18 cellular contexts compared by ENCODE assay signal in genomic region chr3:150870406-150870805, GRCh38. TPM values are rescaled to one million over a fixed set of nuclear protein-coding genes. Genes with fewer than 3 reads are reported as not detected.
DNase-seq lines count a peak whose midpoint lies in the region; ATAC-seq and TF ChIP-seq lines count a peak whose summit lies in the region.
"Had no signal": no experiment of that assay in that cellular context is flagged by ENCODE, and none has a peak within 500 bp of the region (broad histone marks: within the 10 kb centered on the region; RNA-seq: fewer than 3 reads in every experiment).

No MANE protein-coding gene starts in this region.

- H3K27me3 ChIP-seq in kidney epithelial cell (ENCODE audit: control insufficient read depth, insufficient read depth, low read length): no peaks in the 10 kb centered on the region
- H3K27me3 ChIP-seq in thyroid gland: no peaks in the 10 kb centered on the region
- H3K27me3 ChIP-seq: dorsolateral prefrontal cortex had no signal

- ATAC-seq in GM18502 (IDR thresholded peaks at IDR 0.05; ENCODE audit: poor library complexity, unreplicated experiment): no peak
- ATAC-seq: activated CD4-positive, CD25-positive, alpha-beta regulatory T cell treated with anti-CD3 and anti-CD28 coated beads, Interleukin-2, amount 50 U/mL, for 24 hours; natural killer cell had no signal

- H3K36me3 ChIP-seq in kidney epithelial cell (ENCODE audit: control insufficient read depth, insufficient read depth, low read length): no peaks in the 10 kb centered on the region
- H3K36me3 ChIP-seq in thyroid gland: no peaks in the 10 kb centered on the region

- no peak overlapping the region for H3K4me3 ChIP-seq in astrocyte of the spinal cord (ENCODE audit: low read depth, low read length)
- H3K4me3 ChIP-seq in kidney epithelial cell (ENCODE audit: low read depth, low read length): no peak overlapping the region
- no peak overlapping the region for H3K4me3 ChIP-seq in thyroid gland (replicated peaks in 1 of 3)
- H3K4me3 ChIP-seq: dorsolateral prefrontal cortex had no signal

- H3K9me3 ChIP-seq in thyroid gland: no peaks in the 10 kb centered on the region

- intact Hi-C loops in thyroid gland (cut with DNase I): no loop called here

- no peak for TF ChIP-seq POLR2A in thyroid gland (IDR thresholded peaks at IDR 0.05)

- TF ChIP-seq CTCF in astrocyte of the spinal cord (IDR thresholded peaks at IDR 0.05; ENCODE audit: low read depth, low read length): no peak
- no peak for TF ChIP-seq CTCF in kidney epithelial cell (IDR thresholded peaks at IDR 0.05; ENCODE audit: insufficient read depth, low read length, poor library complexity, severe bottlenecking)
- no peak for TF ChIP-seq CTCF in thyroid gland (IDR thresholded peaks at IDR 0.05)

- DNase-seq in HCEC 1CT: peak; percentile 49
- peak; percentile 15 for DNase-seq in astrocyte of the spinal cord (ENCODE audit: low read depth, low spot score)
- DNase-seq in kidney epithelial cell (ENCODE audit: low read depth): peak; percentile 41
- DNase-seq in thyroid gland: peak in 1 of 2 donors; percentile 9
- no peak for DNase-seq in medulla oblongata (ENCODE audit: extremely low spot score)
- no peak for DNase-seq in CD1c-positive myeloid dendritic cell (ENCODE audit: extremely low spot score)
- DNase-seq: activated effector memory CD4-positive, alpha-beta T cell treated with Interleukin-2 at 50 U/mL for 16 hours; aorta; dorsolateral prefrontal cortex; natural killer cell; NCI-H1417; Right ventricle myocardium superior had no signal

- H3K4me1 ChIP-seq in thyroid gland: peaks cover 0 to 24% of the 10 kb centered on the region in 2 donors

- peak overlapping the region; percentile 27 to 46 (median 36) for H3K27ac ChIP-seq in thyroid gland
- H3K27ac ChIP-seq: C4-2B, dorsolateral prefrontal cortex had no signal

- 34 to 39% methylated on average over 3 of the region's 3 CpGs for WGBS in thyroid gland, 2 donors

- in situ Hi-C loops in astrocyte of the spinal cord (cut with HindIII; ENCODE audit: low sequenced_read_pairs): no loop called here

RNA-seq across cellular contexts. Expression of gene MINDY4B, which starts 34.8 kb away (rescaled TPM):
- total RNA-seq in kidney epithelial cell (not detected in 2 replicates), thyroid gland (not detected)
- total RNA-seq: aorta, lower leg skin, natural killer cell, progenitor cell of endocrine pancreas, Right ventricle myocardium superior, subcutaneous adipose tissue had no signal

Comparison
In these comparisons a context has a peak if more than half of its experiments do, and no peak if none do; other contexts are left out.
1. DNase-seq: peak in HCEC 1CT (single experiment), astrocyte of the spinal cord (single experiment) and kidney epithelial cell (single experiment); none in medulla oblongata (single experiment) and CD1c-positive myeloid dendritic cell (single experiment).